Comparison of ENCODE assay signal across 18 cellular contexts in genomic region chr11:126679033-126679432, GRCh38.
"Had no signal": no experiment of that assay in that cellular context is flagged by ENCODE, and none has a peak within 500 bp of the region (broad histone marks: within the 10 kb centered on the region; RNA-seq: fewer than 3 reads in every experiment).

No MANE protein-coding gene starts in this region.

- H3K4me1 ChIP-seq: esophagus muscularis mucosa, gastrocnemius medialis, heart right ventricle, left ventricle myocardium inferior, lower lobe of right lung had no signal

- H3K9me3 ChIP-seq: esophagus muscularis mucosa, gastrocnemius medialis, heart right ventricle, left ventricle myocardium inferior, lower lobe of right lung, mucosa of descending colon had no signal

- H3K36me3 ChIP-seq: esophagus muscularis mucosa, gastrocnemius medialis, heart right ventricle, left ventricle myocardium inferior, lower lobe of right lung had no signal

- H3K27ac ChIP-seq: coronary artery, esophagus muscularis mucosa, gastrocnemius medialis, heart right ventricle, left ventricle myocardium inferior, lower lobe of right lung had no signal

- H3K27me3 ChIP-seq: dorsolateral prefrontal cortex, gastrocnemius medialis had no signal

- H3K4me3 ChIP-seq: coronary artery, dorsolateral prefrontal cortex, esophagus muscularis mucosa, gastrocnemius medialis, heart right ventricle, left ventricle myocardium inferior, lower lobe of right lung, mucosa of descending colon had no signal

- DNase-seq: dermis blood vessel endothelial cell; dorsolateral prefrontal cortex; effector CD4-positive, alpha-beta T cell; effector memory CD4-positive, alpha-beta T cell; foreskin fibroblast; foreskin melanocyte; gastrocnemius medialis; glutamatergic neuron; heart right ventricle; hippocampal formation; left cardiac atrium; left ventricle myocardium inferior; lower lobe of right lung; mesenchymal stem cell; mucosa of descending colon; naive B cell had no signal

- ATAC-seq: gastrocnemius medialis, heart right ventricle, left cardiac atrium, lower lobe of right lung, mucosa of descending colon had no signal
